31 cellular contexts compared by ENCODE assay signal in genomic region chrX:74225111-74225510, GRCh38.
"Had no signal": no experiment of that assay in that cellular context is flagged by ENCODE, and none has a peak within 500 bp of the region (broad histone marks: within the 10 kb centered on the region; RNA-seq: fewer than 3 reads in every experiment).

No MANE protein-coding gene starts in this region.

- H3K27ac ChIP-seq: neural progenitor cell, ovary, parathyroid adenoma, psoas muscle, skin epidermis, spleen, suprapubic skin, testis, tibial artery, transverse colon, upper lobe of right lung, uterus had no signal

- H3K4me1 Mint-ChIP-seq: nephron; neural progenitor cell; stimulated activated memory B cell treated with anti-CD40 and anti-IgM and Interleukin-4, amounts not matched to agents 10 μg/mL and 1 μg/mL and 100 μg/mL, for 72 hours; stimulated activated naive CD8-positive, alpha-beta T cell treated with anti-CD3 and anti-CD28 coated beads, Interleukin-15, amount 100 ng/mL, for 72 hours had no signal

- H3K4me2 ChIP-seq: neural progenitor cell, smooth muscle cell had no signal

- DNase-seq: naive thymus-derived CD8-positive, alpha-beta T cell; occipital lobe; ovary; posterior cingulate gyrus; psoas muscle; right cardiac atrium; spleen; stimulated activated CD4-positive, alpha-beta T cell treated with anti-CD3 and anti-CD28 coated beads, Interleukin-12 subunit alpha, Interleukin-12 subunit beta, amount 100 ng/mL, for 4 hours; stimulated activated CD4-positive, alpha-beta T cell treated with anti-CD3 and anti-CD28 coated beads, Interleukin-1b, Interleukin-23, amount 100 ng/mL, for 48 hours; stimulated activated CD4-positive, alpha-beta T cell treated with anti-CD3 and anti-CD28 coated beads, Interleukin-4, amount 100 ng/mL, for 1 hour; stimulated activated CD4-positive, alpha-beta T cell treated with anti-CD3 and anti-CD28 coated beads, Interleukin-4, amount 100 ng/mL, for 4 hours; stimulated activated CD8-positive, alpha-beta memory T cell treated with anti-CD3 and anti-CD28 coated beads, Interleukin-4, amount 100 ng/mL, for 48 hours; stimulated activated naive CD4-positive, alpha-beta T cell; stimulated activated naive CD8-positive, alpha-beta T cell treated with anti-CD3 and anti-CD28 coated beads, Interleukin-15, amount 100 ng/mL, for 72 hours; stimulated activated naive CD8-positive, alpha-beta T cell treated with anti-CD3 and anti-CD28 coated beads, Interleukin-15, Interleukin-2, amounts not matched to agents 100 U/mL and 50 U/mL, for 24 hours; substantia nigra; testis; tibial artery; transverse colon; upper lobe of right lung; uterus had no signal

- H3K27ac Mint-ChIP-seq: naive thymus-derived CD8-positive, alpha-beta T cell; nephron; neural progenitor cell; progenitor cell of endocrine pancreas; stimulated activated memory B cell treated with anti-CD40 and anti-IgM and Interleukin-4, amounts not matched to agents 10 μg/mL and 1 μg/mL and 100 μg/mL, for 72 hours; stimulated activated naive CD8-positive, alpha-beta T cell treated with anti-CD3 and anti-CD28 coated beads, Interleukin-15, amount 100 ng/mL, for 72 hours; type B pancreatic cell had no signal

- H3K9me3 ChIP-seq: ovary, suprapubic skin, testis, transverse colon, upper lobe of right lung, uterus had no signal

- H3K4me3 ChIP-seq: neural progenitor cell, ovary, psoas muscle, skin epidermis, smooth muscle cell, spleen, suprapubic skin, testis, tibial artery, transverse colon, upper lobe of right lung, uterus had no signal

- H3K4me3 Mint-ChIP-seq: naive thymus-derived CD8-positive, alpha-beta T cell; nephron; neural progenitor cell; stimulated activated memory B cell treated with anti-CD40 and anti-IgM and Interleukin-4, amounts not matched to agents 10 μg/mL and 1 μg/mL and 100 μg/mL, for 72 hours; stimulated activated naive CD8-positive, alpha-beta T cell treated with anti-CD3 and anti-CD28 coated beads, Interleukin-15, amount 100 ng/mL, for 72 hours; type B pancreatic cell had no signal

- ATAC-seq: naive thymus-derived CD8-positive, alpha-beta T cell; psoas muscle; right cardiac atrium; sciatic nerve; stimulated activated memory B cell treated with anti-CD40 and anti-IgM and Interleukin-4, amounts not matched to agents 10 μg/mL and 1 μg/mL and 100 μg/mL, for 72 hours; stimulated activated naive CD8-positive, alpha-beta T cell treated with anti-CD3 and anti-CD28 coated beads, Interleukin-15, amount 100 ng/mL, for 72 hours; stimulated activated naive CD8-positive, alpha-beta T cell treated with anti-CD3 and anti-CD28 coated beads, Interleukin-15, Interleukin-2, amounts not matched to agents 100 U/mL and 50 U/mL, for 24 hours; upper lobe of right lung had no signal

- H3K27me3 ChIP-seq: neural progenitor cell, ovary, spleen, suprapubic skin, testis, tibial artery, transverse colon, upper lobe of right lung, uterus had no signal

- H3K9ac ChIP-seq: neural progenitor cell, parathyroid adenoma had no signal

- H3K9me3 Mint-ChIP-seq: naive thymus-derived CD8-positive, alpha-beta T cell; stimulated activated memory B cell treated with anti-CD40 and anti-IgM and Interleukin-4, amounts not matched to agents 10 μg/mL and 1 μg/mL and 100 μg/mL, for 72 hours; stimulated activated naive CD8-positive, alpha-beta T cell treated with anti-CD3 and anti-CD28 coated beads, Interleukin-15, amount 100 ng/mL, for 72 hours; type B pancreatic cell had no signal

- H3K79me2 ChIP-seq: parathyroid adenoma had no signal

- H3K36me3 ChIP-seq: ovary, transverse colon, upper lobe of right lung, uterus had no signal

- H3K4me1 ChIP-seq: neural progenitor cell, parathyroid adenoma, psoas muscle, spleen, suprapubic skin, testis, tibial artery, transverse colon, upper lobe of right lung, uterus had no signal

- H2AFZ ChIP-seq: neural progenitor cell, parathyroid adenoma had no signal

- H3K27me3 Mint-ChIP-seq: naive thymus-derived CD8-positive, alpha-beta T cell; progenitor cell of endocrine pancreas; stimulated activated memory B cell treated with anti-CD40 and anti-IgM and Interleukin-4, amounts not matched to agents 10 μg/mL and 1 μg/mL and 100 μg/mL, for 72 hours; stimulated activated naive CD8-positive, alpha-beta T cell treated with anti-CD3 and anti-CD28 coated beads, Interleukin-15, amount 100 ng/mL, for 72 hours; type B pancreatic cell had no signal
